14 cellular contexts compared by ENCODE assay signal in genomic region chr3:196778755-196779154, GRCh38. TPM values are rescaled to one million over a fixed set of nuclear protein-coding genes. Genes with fewer than 3 reads are reported as not detected.
DNase-seq lines count a peak whose midpoint lies in the region; ATAC-seq and TF ChIP-seq lines count a peak whose summit lies in the region.
"Had no signal": no experiment of that assay in that cellular context is flagged by ENCODE, and none has a peak within 500 bp of the region (broad histone marks: within the 10 kb centered on the region; RNA-seq: fewer than 3 reads in every experiment).

No MANE protein-coding gene starts in this region.

- no peak for ATAC-seq in naive thymus-derived CD4-positive, alpha-beta T cell

- H3K4me3 ChIP-seq in AG10803 (ENCODE audit: low read length), result no peak overlapping the region
- no peak overlapping the region for H3K4me3 ChIP-seq in naive thymus-derived CD4-positive, alpha-beta T cell (ENCODE audit: low read length)
- H3K4me3 ChIP-seq: thoracic aorta had no signal

- H3K27me3 Mint-ChIP-seq in endothelial cell (ENCODE audit: unreplicated experiment), result peaks cover 7% of the 10 kb centered on the region
- H3K27me3 Mint-ChIP-seq in naive thymus-derived CD4-positive, alpha-beta T cell, result no peaks in the 10 kb centered on the region
- no peaks in the 10 kb centered on the region for H3K27me3 Mint-ChIP-seq in type B pancreatic cell
- H3K27me3 Mint-ChIP-seq: activated CD4-positive, alpha-beta memory T cell treated with anti-CD3 and anti-CD28 coated beads, Interleukin-2, amount 10 ng/mL, durations not matched to agents 7 days and 5 days had no signal

- peak; percentile 86 for DNase-seq in AG10803 (ENCODE audit: low read depth)
- DNase-seq in LHCN-M2 (ENCODE audit: low read depth), result peak; percentile 74
- no peak for DNase-seq in endothelial cell (ENCODE audit: low spot score)
- DNase-seq in naive thymus-derived CD4-positive, alpha-beta T cell, result no peak
- no peak for DNase-seq in NCI-H2227 treated with DMSO at 0.1 percent for 48 hours (lab: John Stamatoyannopoulos, UW)
- no peak for DNase-seq in type B pancreatic cell (ENCODE audit: extremely low spot score, unreplicated experiment)
- no peak for DNase-seq in head of caudate nucleus
- DNase-seq in stimulated activated CD4-positive, alpha-beta T cell treated with anti-CD3 and anti-CD28 coated beads, Interleukin-2, amount 100 ng/mL, for 24 hours, result no peak
- DNase-seq: activated CD4-positive, alpha-beta memory T cell treated with anti-CD3 and anti-CD28 coated beads, Interleukin-2, amount 10 ng/mL, durations not matched to agents 7 days and 5 days; COR-L47; MM.1S; NCI-H69; stimulated activated CD4-positive, alpha-beta T cell treated with anti-CD3 and anti-CD28 coated beads, Interleukin-4, amount 100 ng/mL, for 1 hour had no signal

- peaks cover 3 to 22% (median 8%) of the 10 kb centered on the region in 3 experiments for H3K36me3 ChIP-seq in naive thymus-derived CD4-positive, alpha-beta T cell (ENCODE audit: control insufficient read depth in 2 of 3, insufficient read depth in 3 of 3, low read length in 3 of 3)
- H3K36me3 ChIP-seq: thoracic aorta had no signal

- H3K9me3 Mint-ChIP-seq in endothelial cell (ENCODE audit: unreplicated experiment) (no peaks in the 10 kb centered on the region), type B pancreatic cell (peaks cover 8% of the 10 kb centered on the region)
- H3K9me3 Mint-ChIP-seq in naive thymus-derived CD4-positive, alpha-beta T cell, result peaks cover 0 to 14% (median 0%) of the 10 kb centered on the region in 11 donors

- peak overlapping the region; percentile 43 for H3K4me3 Mint-ChIP-seq in endothelial cell (ENCODE audit: unreplicated experiment)
- no peak overlapping the region for H3K4me3 Mint-ChIP-seq in naive thymus-derived CD4-positive, alpha-beta T cell
- no peak overlapping the region for H3K4me3 Mint-ChIP-seq in type B pancreatic cell
- H3K4me3 Mint-ChIP-seq: activated CD4-positive, alpha-beta memory T cell treated with anti-CD3 and anti-CD28 coated beads, Interleukin-2, amount 10 ng/mL, durations not matched to agents 7 days and 5 days had no signal

- H3K27ac ChIP-seq in naive thymus-derived CD4-positive, alpha-beta T cell (ENCODE audit: low read depth, low read length), result no peak overlapping the region
- H3K27ac ChIP-seq: thoracic aorta had no signal

- peaks cover 38% of the 10 kb centered on the region for H3K36me3 Mint-ChIP-seq in endothelial cell (ENCODE audit: low read depth, unreplicated experiment)
- peaks cover 7 to 54% (median 48%) of the 10 kb centered on the region in 5 donors for H3K36me3 Mint-ChIP-seq in naive thymus-derived CD4-positive, alpha-beta T cell
- peaks cover 57% of the 10 kb centered on the region for H3K36me3 Mint-ChIP-seq in type B pancreatic cell

- H3K4me1 Mint-ChIP-seq in endothelial cell (ENCODE audit: unreplicated experiment) (peaks cover 24% of the 10 kb centered on the region), type B pancreatic cell (ENCODE audit: unreplicated experiment) (peaks cover 7% of the 10 kb centered on the region)
- peaks cover 17 to 69% (median 60%) of the 10 kb centered on the region in 7 donors for H3K4me1 Mint-ChIP-seq in naive thymus-derived CD4-positive, alpha-beta T cell

- no peak for TF ChIP-seq CTCF in AG10803 (conservative IDR thresholded peaks at IDR 0.05; ENCODE audit: low read length)
- TF ChIP-seq CTCF in endothelial cell (IDR thresholded peaks at IDR 0.05; ENCODE audit: unreplicated experiment), result no peak
- no peak for TF ChIP-seq CTCF in type B pancreatic cell (conservative IDR thresholded peaks at IDR 0.05)

- CTCF ChIA-PET in naive thymus-derived CD4-positive, alpha-beta T cell (lab: Charles Lee), result interaction anchor here (1.0 kb wide), 1 partner anchor 10 kb away, joined by 3 read pairs; no protein-coding TSS in a partner anchor

- peaks cover 6 to 9% of the 10 kb centered on the region in 2 donors for H3K4me1 ChIP-seq in naive thymus-derived CD4-positive, alpha-beta T cell (ENCODE audit: control insufficient read depth in 2 of 2, insufficient read depth in 2 of 2, low read length in 2 of 2)

- intact Hi-C loops in naive thymus-derived CD4-positive, alpha-beta T cell (cut with micrococcal nuclease), result loop anchor here in 1 of 2 donors (5.0 kb wide), 1 partner anchor 36 kb away; no protein-coding TSS in a partner anchor
- intact Hi-C loops in head of caudate nucleus (cut with DNase I), result no loop called here

- no peaks in the 10 kb centered on the region for H3K9me3 ChIP-seq in naive thymus-derived CD4-positive, alpha-beta T cell (ENCODE audit: control insufficient read depth in 2 of 3, low read length in 3 of 3)
- H3K9me3 ChIP-seq: thoracic aorta had no signal

- POLR2A ChIA-PET in naive thymus-derived CD4-positive, alpha-beta T cell (lab: Charles Lee), result no interaction called here

- H3K27ac Mint-ChIP-seq in endothelial cell (ENCODE audit: unreplicated experiment), result peak overlapping the region; percentile 21
- H3K27ac Mint-ChIP-seq in naive thymus-derived CD4-positive, alpha-beta T cell, result peak overlapping the region in 5 of 9 donors; percentile 35 to 82 (median 78)
- no peak overlapping the region for H3K27ac Mint-ChIP-seq in type B pancreatic cell
- H3K27ac Mint-ChIP-seq: activated CD4-positive, alpha-beta memory T cell treated with anti-CD3 and anti-CD28 coated beads, Interleukin-2, amount 10 ng/mL, durations not matched to agents 7 days and 5 days had no signal

- no peaks in the 10 kb centered on the region for H3K27me3 ChIP-seq in naive thymus-derived CD4-positive, alpha-beta T cell (ENCODE audit: control insufficient read depth in 2 of 2, insufficient read depth in 2 of 2, low read length in 2 of 2)

RNA-seq across cellular contexts. Expression of gene PAK2, which starts 39.1 kb away (rescaled TPM):
- total RNA-seq in LHCN-M2 (2014; rRNA removed), result 37.8 and 45.8 TPM in 2 replicates
- polyA plus RNA-seq in LHCN-M2 (2012), result 35.4 TPM
- total RNA-seq in endothelial cell (ENCODE audit: unreplicated experiment), result 116 TPM
- total RNA-seq in naive thymus-derived CD4-positive, alpha-beta T cell, result 10 to 100 TPM; 57.7 to 97.3 (median 79.7) TPM
- polyA plus RNA-seq in naive thymus-derived CD4-positive, alpha-beta T cell, result 10 to 100 TPM; 25.8 to 30.8 TPM
- 56.8 and 58.6 TPM in 2 replicates for total RNA-seq in type B pancreatic cell (ENCODE audit: low replicate concordance)

Comparison
In these comparisons a context has a peak if more than half of its experiments do, and no peak if none do; other contexts are left out.
1. DNase-seq: peak in AG10803 (single experiment) and LHCN-M2 (single experiment); none in endothelial cell (single experiment), naive thymus-derived CD4-positive, alpha-beta T cell (0 of 9), NCI-H2227 treated with DMSO at 0.1 percent for 48 hours (single experiment), type B pancreatic cell (single experiment), head of caudate nucleus (0 of 42) and stimulated activated CD4-positive, alpha-beta T cell treated with anti-CD3 and anti-CD28 coated beads, Interleukin-2, amount 100 ng/mL, for 24 hours (0 of 2).